8 cellular contexts compared by ENCODE assay signal in the genomic region with DNA sequence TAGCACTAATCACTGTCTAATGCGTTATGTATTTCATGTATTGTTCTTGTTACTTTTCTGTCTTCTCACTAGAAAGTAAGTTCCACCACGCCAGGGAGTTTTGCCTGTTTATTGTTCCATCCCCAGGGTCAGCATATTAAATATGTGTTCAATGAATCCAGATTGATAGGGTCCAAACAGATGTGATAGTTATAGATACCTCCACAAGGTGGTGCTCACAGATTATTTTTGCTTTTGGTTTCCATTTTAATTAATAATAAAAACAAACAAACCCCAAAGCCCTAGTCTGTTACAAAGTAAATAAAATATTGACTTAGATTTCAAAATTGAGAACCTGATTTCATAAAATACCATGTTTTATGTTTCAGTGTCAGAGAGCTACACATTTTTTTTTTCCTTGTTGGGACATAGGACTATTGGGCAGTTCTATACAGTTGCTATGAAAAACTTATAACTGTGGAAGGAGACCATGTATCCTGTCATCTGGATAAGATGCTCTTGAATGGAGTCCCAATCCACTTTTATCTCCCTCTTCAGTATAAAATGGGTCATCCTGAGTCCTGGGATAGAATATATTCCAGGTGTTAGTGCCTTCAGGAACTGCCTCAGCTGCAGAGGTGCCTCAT. TPM values are rescaled to one million over a fixed set of nuclear protein-coding genes. Genes with fewer than 3 reads are reported as not detected.
DNase-seq lines count a peak whose midpoint lies in the region; ATAC-seq and TF ChIP-seq lines count a peak whose summit lies in the region.

No MANE protein-coding gene starts in this region.

- H3K4me1 Mint-ChIP-seq in CD4-positive, alpha-beta T cell (ENCODE audit: low read depth): no peaks in the 10 kb centered on the region

- WGBS in hepatocyte (ENCODE audit: low lambda C conversion rate, missing lambda C conversion rate): 76% methylated on average over 2 of the region's 2 CpGs
- WGBS in esophagus muscularis mucosa: 64% methylated on average over 2 of the region's 2 CpGs

- CTCF ChIA-PET in CD4-positive, alpha-beta T cell (lab: Charles Lee): no interaction called here

- no peaks in the 10 kb centered on the region for H4K20me1 ChIP-seq in hepatocyte (ENCODE audit: insufficient read depth, poor library complexity, severe bottlenecking)

- peak; percentile 76 for ATAC-seq in HG02970 (IDR thresholded peaks at IDR 0.05; ENCODE audit: low FRiP score, unreplicated experiment)
- no peak for ATAC-seq in CD4-positive, alpha-beta T cell (ENCODE audit: poor library complexity)

- H3K9me3 Mint-ChIP-seq in CD4-positive, alpha-beta T cell: no peaks in the 10 kb centered on the region

- no peaks in the 10 kb centered on the region for H3K36me3 Mint-ChIP-seq in CD4-positive, alpha-beta T cell (ENCODE audit: low read depth)

- intact Hi-C loops in esophagus muscularis mucosa (cut with DNase I): no loop called here
- intact Hi-C loops in CD4-positive, alpha-beta T cell (cut with DNase I, micrococcal nuclease): no loop called here

- H3K9me3 ChIP-seq in hepatocyte (ENCODE audit: low read depth): no peaks in the 10 kb centered on the region
- no peaks in the 10 kb centered on the region for H3K9me3 ChIP-seq in esophagus muscularis mucosa
- H3K9me3 ChIP-seq in CD4-positive, alpha-beta T cell (ENCODE audit: control insufficient read depth, low read length): no peaks in the 10 kb centered on the region

- H3K36me3 ChIP-seq in hepatocyte (replicated peaks; ENCODE audit: insufficient read depth, low read depth) (no peaks in the 10 kb centered on the region), esophagus muscularis mucosa (no peaks in the 10 kb centered on the region)

- H3K79me2 ChIP-seq in hepatocyte: no peaks in the 10 kb centered on the region

- H3K9me2 ChIP-seq in hepatocyte (replicated peaks; ENCODE audit: insufficient read depth): no peaks in the 10 kb centered on the region

- POLR2A ChIA-PET in CD4-positive, alpha-beta T cell (lab: Charles Lee): no interaction called here

- H3K27ac ChIP-seq in hepatocyte (no peak overlapping the region), esophagus muscularis mucosa (replicated peaks in 1 of 4) (no peak overlapping the region)
- H3K27ac ChIP-seq in CD4-positive, alpha-beta T cell (ENCODE audit: low read depth, low read length): no peak overlapping the region

- DNase-seq in NCI-H748 (lab: John Stamatoyannopoulos, UW; ENCODE audit: unreplicated experiment): peak; percentile 25
- no peak for DNase-seq in NCI-H748 treated with DMSO at 0.1 percent for 48 hours (lab: John Stamatoyannopoulos, UW)
- DNase-seq in NCI-H774 (lab: John Stamatoyannopoulos, UW): peak; percentile 17
- no peak for DNase-seq in hepatocyte (ENCODE audit: low spot score)
- DNase-seq in esophagus muscularis mucosa (ENCODE audit: extremely low spot score): no peak
- DNase-seq in GOT3 (lab: John Stamatoyannopoulos, UW): no peak
- no peak for DNase-seq in CD4-positive, alpha-beta T cell

- no peak overlapping the region for H3K4me3 ChIP-seq in hepatocyte
- H3K4me3 ChIP-seq in esophagus muscularis mucosa: no peak overlapping the region

- TF ChIP-seq CTCF in hepatocyte (IDR thresholded peaks at IDR 0.05; ENCODE audit: poor library complexity) (peak; percentile 58), esophagus muscularis mucosa (IDR thresholded peaks at IDR 0.05) (peak in 1 of 3 experiments; percentile 14)
- TF ChIP-seq CTCF in CD4-positive, alpha-beta T cell (IDR thresholded peaks at IDR 0.05): no peak

- no peaks in the 10 kb centered on the region for H3K27me3 Mint-ChIP-seq in CD4-positive, alpha-beta T cell

- no peak for TF ChIP-seq EP300 in esophagus muscularis mucosa (IDR thresholded peaks at IDR 0.05)

- no peaks in the 10 kb centered on the region for H3K4me1 ChIP-seq in hepatocyte (ENCODE audit: insufficient read depth)
- H3K4me1 ChIP-seq in esophagus muscularis mucosa: no peaks in the 10 kb centered on the region

- no peak for TF ChIP-seq POLR2A in esophagus muscularis mucosa (IDR thresholded peaks at IDR 0.05; ENCODE audit: low read depth)

- H3K4me3 Mint-ChIP-seq in CD4-positive, alpha-beta T cell: no peak overlapping the region

- H3K27ac Mint-ChIP-seq in CD4-positive, alpha-beta T cell: no peak overlapping the region

- H2AFZ ChIP-seq in hepatocyte: no peak overlapping the region

- no peak overlapping the region for H3K4me2 ChIP-seq in hepatocyte

- H3K27me3 ChIP-seq in hepatocyte: no peaks in the 10 kb centered on the region
- no peaks in the 10 kb centered on the region for H3K27me3 ChIP-seq in esophagus muscularis mucosa
- no peaks in the 10 kb centered on the region for H3K27me3 ChIP-seq in CD4-positive, alpha-beta T cell (ENCODE audit: control insufficient read depth, insufficient read depth, low read length)

RNA-seq across cellular contexts. Expression of a gene that starts 12.4 kb away (rescaled TPM):
- total RNA-seq in hepatocyte (not detected in 2 replicates), esophagus muscularis mucosa (not detected)
- not detected in 2 replicates for polyA plus RNA-seq in hepatocyte
- total RNA-seq in CD4-positive, alpha-beta T cell: not detected

Comparison
In these comparisons a context has a peak if more than half of its experiments do, and no peak if none do; other contexts are left out.
1. DNase-seq: peak in NCI-H748 (single experiment) and NCI-H774 (single experiment); none in NCI-H748 treated with DMSO at 0.1 percent for 48 hours (single experiment), hepatocyte (single experiment), esophagus muscularis mucosa (single experiment), GOT3 (single experiment) and CD4-positive, alpha-beta T cell (0 of 10).